1 cellular context compared by ENCODE assay signal in the genomic region with DNA sequence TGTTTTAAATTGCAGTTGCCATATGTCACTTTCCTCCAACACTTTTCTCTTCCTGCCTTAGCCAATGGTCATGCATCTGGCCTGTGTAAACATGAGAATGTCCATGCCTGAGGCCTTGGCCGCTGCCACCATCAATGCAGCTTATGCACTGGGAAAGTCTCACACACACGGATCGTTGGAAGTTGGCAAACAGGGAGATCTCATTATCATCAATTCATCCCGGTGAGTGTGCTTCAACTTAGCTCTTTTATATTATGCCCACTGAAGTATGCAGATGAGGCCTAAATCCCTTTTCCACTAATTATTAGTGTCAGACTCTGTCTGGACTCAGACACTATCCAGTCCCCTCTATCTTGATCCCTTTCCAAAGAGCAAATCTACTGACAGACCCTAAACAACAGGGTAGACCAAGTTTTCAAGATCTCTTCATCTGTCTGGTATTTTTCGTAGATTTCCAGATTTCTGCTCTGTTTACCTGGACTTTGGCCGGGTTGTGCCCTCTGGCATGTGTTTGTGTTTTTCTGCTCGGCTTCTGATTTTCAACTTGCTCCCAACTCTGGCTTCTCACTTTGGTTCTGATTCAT.
TF ChIP-seq lines count a peak whose summit lies in the region.

No MANE protein-coding gene starts in this region.

TF ChIP-seq in HepG2, 621 proteins besides CTCF, POLR2A, EP300 and RAD21 (continued from another document and continues in another):
- TF ChIP-seq, protein P1, sequence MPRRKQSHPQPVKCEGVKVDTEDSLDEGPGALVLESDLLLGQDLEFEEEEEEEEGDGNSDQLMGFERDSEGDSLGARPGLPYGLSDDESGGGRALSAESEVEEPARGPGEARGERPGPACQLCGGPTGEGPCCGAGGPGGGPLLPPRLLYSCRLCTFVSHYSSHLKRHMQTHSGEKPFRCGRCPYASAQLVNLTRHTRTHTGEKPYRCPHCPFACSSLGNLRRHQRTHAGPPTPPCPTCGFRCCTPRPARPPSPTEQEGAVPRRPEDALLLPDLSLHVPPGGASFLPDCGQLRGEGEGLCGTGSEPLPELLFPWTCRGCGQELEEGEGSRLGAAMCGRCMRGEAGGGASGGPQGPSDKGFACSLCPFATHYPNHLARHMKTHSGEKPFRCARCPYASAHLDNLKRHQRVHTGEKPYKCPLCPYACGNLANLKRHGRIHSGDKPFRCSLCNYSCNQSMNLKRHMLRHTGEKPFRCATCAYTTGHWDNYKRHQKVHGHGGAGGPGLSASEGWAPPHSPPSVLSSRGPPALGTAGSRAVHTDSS (CRISPR knock-in tag; conservative IDR thresholded peaks at IDR 0.05), result no peak
- TF ChIP-seq, protein P2, sequence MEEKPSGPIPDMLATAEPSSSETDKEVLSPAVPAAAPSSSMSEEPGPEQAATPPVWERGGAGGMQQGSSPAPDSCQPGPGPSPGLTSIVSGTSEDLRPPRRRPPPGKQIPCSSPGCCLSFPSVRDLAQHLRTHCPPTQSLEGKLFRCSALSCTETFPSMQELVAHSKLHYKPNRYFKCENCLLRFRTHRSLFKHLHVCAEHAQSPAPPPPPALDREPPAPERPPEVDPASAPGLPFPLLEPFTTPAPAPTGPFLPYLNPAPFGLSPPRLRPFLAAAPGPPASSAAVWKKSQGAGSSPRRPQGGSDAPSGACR (CRISPR knock-in tag; IDR thresholded peaks at IDR 0.05), result 0 out of 2 replicates have a peak, but pooled peaks have one; percentile 48
- TF ChIP-seq KLF13 (CRISPR knock-in tag; IDR thresholded peaks at IDR 0.05), result no peak
- TF ChIP-seq, protein P3, sequence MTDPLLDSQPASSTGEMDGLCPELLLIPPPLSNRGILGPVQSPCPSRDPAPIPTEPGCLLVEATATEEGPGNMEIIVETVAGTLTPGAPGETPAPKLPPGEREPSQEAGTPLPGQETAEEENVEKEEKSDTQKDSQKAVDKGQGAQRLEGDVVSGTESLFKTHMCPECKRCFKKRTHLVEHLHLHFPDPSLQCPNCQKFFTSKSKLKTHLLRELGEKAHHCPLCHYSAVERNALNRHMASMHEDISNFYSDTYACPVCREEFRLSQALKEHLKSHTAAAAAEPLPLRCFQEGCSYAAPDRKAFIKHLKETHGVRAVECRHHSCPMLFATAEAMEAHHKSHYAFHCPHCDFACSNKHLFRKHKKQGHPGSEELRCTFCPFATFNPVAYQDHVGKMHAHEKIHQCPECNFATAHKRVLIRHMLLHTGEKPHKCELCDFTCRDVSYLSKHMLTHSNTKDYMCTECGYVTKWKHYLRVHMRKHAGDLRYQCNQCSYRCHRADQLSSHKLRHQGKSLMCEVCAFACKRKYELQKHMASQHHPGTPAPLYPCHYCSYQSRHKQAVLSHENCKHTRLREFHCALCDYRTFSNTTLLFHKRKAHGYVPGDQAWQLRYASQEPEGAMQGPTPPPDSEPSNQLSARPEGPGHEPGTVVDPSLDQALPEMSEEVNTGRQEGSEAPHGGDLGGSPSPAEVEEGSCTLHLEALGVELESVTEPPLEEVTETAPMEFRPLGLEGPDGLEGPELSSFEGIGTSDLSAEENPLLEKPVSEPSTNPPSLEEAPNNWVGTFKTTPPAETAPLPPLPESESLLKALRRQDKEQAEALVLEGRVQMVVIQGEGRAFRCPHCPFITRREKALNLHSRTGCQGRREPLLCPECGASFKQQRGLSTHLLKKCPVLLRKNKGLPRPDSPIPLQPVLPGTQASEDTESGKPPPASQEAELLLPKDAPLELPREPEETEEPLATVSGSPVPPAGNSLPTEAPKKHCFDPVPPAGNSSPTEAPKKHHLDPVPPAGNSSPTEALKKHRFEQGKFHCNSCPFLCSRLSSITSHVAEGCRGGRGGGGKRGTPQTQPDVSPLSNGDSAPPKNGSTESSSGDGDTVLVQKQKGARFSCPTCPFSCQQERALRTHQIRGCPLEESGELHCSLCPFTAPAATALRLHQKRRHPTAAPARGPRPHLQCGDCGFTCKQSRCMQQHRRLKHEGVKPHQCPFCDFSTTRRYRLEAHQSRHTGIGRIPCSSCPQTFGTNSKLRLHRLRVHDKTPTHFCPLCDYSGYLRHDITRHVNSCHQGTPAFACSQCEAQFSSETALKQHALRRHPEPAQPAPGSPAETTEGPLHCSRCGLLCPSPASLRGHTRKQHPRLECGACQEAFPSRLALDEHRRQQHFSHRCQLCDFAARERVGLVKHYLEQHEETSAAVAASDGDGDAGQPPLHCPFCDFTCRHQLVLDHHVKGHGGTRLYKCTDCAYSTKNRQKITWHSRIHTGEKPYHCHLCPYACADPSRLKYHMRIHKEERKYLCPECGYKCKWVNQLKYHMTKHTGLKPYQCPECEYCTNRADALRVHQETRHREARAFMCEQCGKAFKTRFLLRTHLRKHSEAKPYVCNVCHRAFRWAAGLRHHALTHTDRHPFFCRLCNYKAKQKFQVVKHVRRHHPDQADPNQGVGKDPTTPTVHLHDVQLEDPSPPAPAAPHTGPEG (CRISPR knock-in tag; IDR thresholded peaks at IDR 0.05), result no peak
- TF ChIP-seq ZNF607 (CRISPR knock-in tag; IDR thresholded peaks at IDR 0.05; ENCODE audit: borderline replicate concordance), result no peak
- TF ChIP-seq, protein P4, sequence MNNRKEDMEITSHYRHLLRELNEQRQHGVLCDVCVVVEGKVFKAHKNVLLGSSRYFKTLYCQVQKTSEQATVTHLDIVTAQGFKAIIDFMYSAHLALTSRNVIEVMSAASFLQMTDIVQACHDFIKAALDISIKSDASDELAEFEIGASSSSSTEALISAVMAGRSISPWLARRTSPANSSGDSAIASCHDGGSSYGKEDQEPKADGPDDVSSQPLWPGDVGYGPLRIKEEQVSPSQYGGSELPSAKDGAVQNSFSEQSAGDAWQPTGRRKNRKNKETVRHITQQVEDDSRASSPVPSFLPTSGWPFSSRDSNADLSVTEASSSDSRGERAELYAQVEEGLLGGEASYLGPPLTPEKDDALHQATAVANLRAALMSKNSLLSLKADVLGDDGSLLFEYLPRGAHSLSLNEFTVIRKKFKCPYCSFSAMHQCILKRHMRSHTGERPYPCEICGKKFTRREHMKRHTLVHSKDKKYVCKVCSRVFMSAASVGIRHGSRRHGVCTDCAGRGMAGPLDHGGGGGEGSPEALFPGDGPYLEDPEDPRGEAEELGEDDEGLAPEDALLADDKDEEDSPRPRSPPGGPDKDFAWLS (CRISPR knock-in tag; IDR thresholded peaks at IDR 0.05; ENCODE audit: borderline replicate concordance), result no peak
- peak; percentile 31; the same call in 1 of the 2 replicates for TF ChIP-seq RXRA (CRISPR knock-in tag; IDR thresholded peaks at IDR 0.05)
- TF ChIP-seq, protein P5, sequence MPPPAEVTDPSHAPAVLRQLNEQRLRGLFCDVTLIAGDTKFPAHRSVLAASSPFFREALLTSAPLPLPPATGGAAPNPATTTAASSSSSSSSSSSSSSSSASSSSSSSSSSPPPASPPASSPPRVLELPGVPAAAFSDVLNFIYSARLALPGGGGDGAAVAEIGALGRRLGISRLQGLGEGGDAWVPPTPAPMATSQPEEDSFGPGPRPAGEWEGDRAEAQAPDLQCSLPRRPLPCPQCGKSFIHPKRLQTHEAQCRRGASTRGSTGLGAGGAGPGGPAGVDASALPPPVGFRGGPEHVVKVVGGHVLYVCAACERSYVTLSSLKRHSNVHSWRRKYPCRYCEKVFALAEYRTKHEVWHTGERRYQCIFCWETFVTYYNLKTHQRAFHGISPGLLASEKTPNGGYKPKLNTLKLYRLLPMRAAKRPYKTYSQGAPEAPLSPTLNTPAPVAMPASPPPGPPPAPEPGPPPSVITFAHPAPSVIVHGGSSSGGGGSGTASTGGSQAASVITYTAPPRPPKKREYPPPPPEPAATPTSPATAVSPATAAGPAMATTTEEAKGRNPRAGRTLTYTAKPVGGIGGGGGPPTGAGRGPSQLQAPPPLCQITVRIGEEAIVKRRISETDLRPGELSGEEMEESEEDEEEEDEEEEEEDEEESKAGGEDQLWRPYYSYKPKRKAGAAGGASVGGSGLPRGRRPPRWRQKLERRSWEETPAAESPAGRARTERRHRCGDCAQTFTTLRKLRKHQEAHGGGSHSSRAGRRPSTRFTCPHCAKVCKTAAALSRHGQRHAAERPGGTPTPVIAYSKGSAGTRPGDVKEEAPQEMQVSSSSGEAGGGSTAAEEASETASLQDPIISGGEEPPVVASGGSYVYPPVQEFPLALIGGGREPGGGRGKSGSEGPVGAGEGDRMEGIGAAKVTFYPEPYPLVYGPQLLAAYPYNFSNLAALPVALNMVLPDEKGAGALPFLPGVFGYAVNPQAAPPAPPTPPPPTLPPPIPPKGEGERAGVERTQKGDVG (CRISPR knock-in tag; IDR thresholded peaks at IDR 0.05; ENCODE audit: borderline replicate concordance), result peak; percentile 47; the same call in 1 of the 2 replicates
- no peak for TF ChIP-seq MIER2 (CRISPR knock-in tag; IDR thresholded peaks at IDR 0.05)
- no peak for TF ChIP-seq ZNF354B (CRISPR knock-in tag; IDR thresholded peaks at IDR 0.05)
- no peak; the same call in 1 of the 2 replicates for TF ChIP-seq SMAD3 (CRISPR knock-in tag; IDR thresholded peaks at IDR 0.05)
- no peak; the same call in 1 of the 2 replicates for TF ChIP-seq SIX1 (CRISPR knock-in tag; IDR thresholded peaks at IDR 0.05; ENCODE audit: borderline replicate concordance)
- no peak for TF ChIP-seq ZNF569 (CRISPR knock-in tag; IDR thresholded peaks at IDR 0.05; ENCODE audit: borderline replicate concordance)
- peak; percentile 42; the same call in 1 of the 2 replicates for TF ChIP-seq PITX1 (CRISPR knock-in tag; IDR thresholded peaks at IDR 0.05)
- TF ChIP-seq, protein P6, sequence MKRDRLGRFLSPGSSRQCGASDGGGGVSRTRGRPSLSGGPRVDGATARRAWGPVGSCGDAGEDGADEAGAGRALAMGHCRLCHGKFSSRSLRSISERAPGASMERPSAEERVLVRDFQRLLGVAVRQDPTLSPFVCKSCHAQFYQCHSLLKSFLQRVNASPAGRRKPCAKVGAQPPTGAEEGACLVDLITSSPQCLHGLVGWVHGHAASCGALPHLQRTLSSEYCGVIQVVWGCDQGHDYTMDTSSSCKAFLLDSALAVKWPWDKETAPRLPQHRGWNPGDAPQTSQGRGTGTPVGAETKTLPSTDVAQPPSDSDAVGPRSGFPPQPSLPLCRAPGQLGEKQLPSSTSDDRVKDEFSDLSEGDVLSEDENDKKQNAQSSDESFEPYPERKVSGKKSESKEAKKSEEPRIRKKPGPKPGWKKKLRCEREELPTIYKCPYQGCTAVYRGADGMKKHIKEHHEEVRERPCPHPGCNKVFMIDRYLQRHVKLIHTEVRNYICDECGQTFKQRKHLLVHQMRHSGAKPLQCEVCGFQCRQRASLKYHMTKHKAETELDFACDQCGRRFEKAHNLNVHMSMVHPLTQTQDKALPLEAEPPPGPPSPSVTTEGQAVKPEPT (CRISPR knock-in tag; IDR thresholded peaks at IDR 0.05; ENCODE audit: low read depth), result no peak
- peak; percentile 80 for TF ChIP-seq IRF2 (CRISPR knock-in tag; IDR thresholded peaks at IDR 0.05)
- TF ChIP-seq ZSCAN31 (CRISPR knock-in tag; IDR thresholded peaks at IDR 0.05; ENCODE audit: low read depth), result peak; percentile 48; the same call in 1 of the 2 replicates
- no peak for TF ChIP-seq ZNF337 (CRISPR knock-in tag; IDR thresholded peaks at IDR 0.05; ENCODE audit: borderline replicate concordance, low read depth)
- TF ChIP-seq ZNF33B (CRISPR knock-in tag; IDR thresholded peaks at IDR 0.05), result 0 out of 2 replicates have a peak, but pooled peaks have one; percentile 42
- TF ChIP-seq LCORL (IDR thresholded peaks at IDR 0.05), result no peak
- TF ChIP-seq LCORL (CRISPR knock-in tag; IDR thresholded peaks at IDR 0.05), result 0 out of 2 replicates have a peak, but pooled peaks have one; percentile 29
- TF ChIP-seq TSC22D2 (CRISPR knock-in tag; IDR thresholded peaks at IDR 0.05; ENCODE audit: borderline replicate concordance), result no peak
- TF ChIP-seq ZNF17 (CRISPR knock-in tag; IDR thresholded peaks at IDR 0.05), result no peak
- TF ChIP-seq ZFP37 (CRISPR knock-in tag; IDR thresholded peaks at IDR 0.05; ENCODE audit: borderline replicate concordance), result peak; percentile 82; the same call in 1 of the 2 replicates
- no peak for TF ChIP-seq RFX3 (CRISPR knock-in tag; IDR thresholded peaks at IDR 0.05)
- peak; percentile 67 for TF ChIP-seq NFYC (CRISPR knock-in tag; IDR thresholded peaks at IDR 0.05)
- peak; percentile 72 for TF ChIP-seq ZFY (CRISPR knock-in tag; IDR thresholded peaks at IDR 0.05)
- no peak for TF ChIP-seq PPARG (CRISPR knock-in tag; conservative IDR thresholded peaks at IDR 0.05)
- TF ChIP-seq RARA (CRISPR knock-in tag; IDR thresholded peaks at IDR 0.05), result peak; percentile 88
- TF ChIP-seq, protein P7, sequence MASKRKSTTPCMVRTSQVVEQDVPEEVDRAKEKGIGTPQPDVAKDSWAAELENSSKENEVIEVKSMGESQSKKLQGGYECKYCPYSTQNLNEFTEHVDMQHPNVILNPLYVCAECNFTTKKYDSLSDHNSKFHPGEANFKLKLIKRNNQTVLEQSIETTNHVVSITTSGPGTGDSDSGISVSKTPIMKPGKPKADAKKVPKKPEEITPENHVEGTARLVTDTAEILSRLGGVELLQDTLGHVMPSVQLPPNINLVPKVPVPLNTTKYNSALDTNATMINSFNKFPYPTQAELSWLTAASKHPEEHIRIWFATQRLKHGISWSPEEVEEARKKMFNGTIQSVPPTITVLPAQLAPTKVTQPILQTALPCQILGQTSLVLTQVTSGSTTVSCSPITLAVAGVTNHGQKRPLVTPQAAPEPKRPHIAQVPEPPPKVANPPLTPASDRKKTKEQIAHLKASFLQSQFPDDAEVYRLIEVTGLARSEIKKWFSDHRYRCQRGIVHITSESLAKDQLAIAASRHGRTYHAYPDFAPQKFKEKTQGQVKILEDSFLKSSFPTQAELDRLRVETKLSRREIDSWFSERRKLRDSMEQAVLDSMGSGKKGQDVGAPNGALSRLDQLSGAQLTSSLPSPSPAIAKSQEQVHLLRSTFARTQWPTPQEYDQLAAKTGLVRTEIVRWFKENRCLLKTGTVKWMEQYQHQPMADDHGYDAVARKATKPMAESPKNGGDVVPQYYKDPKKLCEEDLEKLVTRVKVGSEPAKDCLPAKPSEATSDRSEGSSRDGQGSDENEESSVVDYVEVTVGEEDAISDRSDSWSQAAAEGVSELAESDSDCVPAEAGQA (IDR thresholded peaks at IDR 0.05; ENCODE audit: low read depth), result 0 out of 2 replicates have a peak, but pooled peaks have one; percentile 55
- TF ChIP-seq, protein P7 (CRISPR knock-in tag; IDR thresholded peaks at IDR 0.05; ENCODE audit: borderline replicate concordance), result peak; percentile 32; the same call in 1 of the 2 replicates
- TF ChIP-seq, protein P8, sequence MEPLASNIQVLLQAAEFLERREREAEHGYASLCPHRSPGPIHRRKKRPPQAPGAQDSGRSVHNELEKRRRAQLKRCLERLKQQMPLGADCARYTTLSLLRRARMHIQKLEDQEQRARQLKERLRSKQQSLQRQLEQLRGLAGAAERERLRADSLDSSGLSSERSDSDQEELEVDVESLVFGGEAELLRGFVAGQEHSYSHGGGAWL (CRISPR knock-in tag; IDR thresholded peaks at IDR 0.05), result no peak
- TF ChIP-seq TCF12 (IDR thresholded peaks at IDR 0.05), result no peak
- TF ChIP-seq TCF12 (CRISPR knock-in tag; IDR thresholded peaks at IDR 0.05), result peak; percentile 34; the same call in 1 of the 2 replicates
- TF ChIP-seq KMT2A (CRISPR knock-in tag; IDR thresholded peaks at IDR 0.05), result no peak
